Comparison of ENCODE assay signal across 8 cellular contexts in genomic region chr4:145181091-145181501, GRCh38. TPM values are rescaled to one million over a fixed set of nuclear protein-coding genes. Genes with fewer than 3 reads are reported as not detected.
DNase-seq lines count a peak whose midpoint lies in the region; ATAC-seq and TF ChIP-seq lines count a peak whose summit lies in the region.

No MANE protein-coding gene starts in this region.

- peak overlapping the region; percentile 96 for H3K4me3 Mint-ChIP-seq in glutamatergic neuron (ENCODE audit: unreplicated experiment)

- DNase-seq in SK-N-MC (ENCODE audit: low read depth, low spot score) (no peak), glutamatergic neuron (no peak), spleen (no peak), ACHN (no peak), foreskin melanocyte (no peak), C1 segment of cervical spinal cord (lab: John Stamatoyannopoulos, UW) (no peak)

- peaks cover 7% of the 10 kb centered on the region for H3K4me1 Mint-ChIP-seq in glutamatergic neuron (ENCODE audit: low read depth, unreplicated experiment)

- H3K9me3 ChIP-seq in SK-N-MC (ENCODE audit: low read depth, low read length): no peaks in the 10 kb centered on the region
- H3K9me3 ChIP-seq in spleen: no peaks in the 10 kb centered on the region

- H3K27ac ChIP-seq in SK-N-MC (no peak overlapping the region), spleen (peak overlapping the region; percentile 78 to 100 (median 98))

- peak; percentile 0 for ATAC-seq in GM21786 (IDR thresholded peaks at IDR 0.05; ENCODE audit: unreplicated experiment)
- ATAC-seq in HG03039 (IDR thresholded peaks at IDR 0.05; ENCODE audit: unreplicated experiment): no peak

- H3K9me3 Mint-ChIP-seq in glutamatergic neuron (ENCODE audit: unreplicated experiment): peaks cover 5% of the 10 kb centered on the region

- H3K27ac Mint-ChIP-seq in glutamatergic neuron (ENCODE audit: unreplicated experiment): peak overlapping the region; percentile 90

- H3K4me3 ChIP-seq in SK-N-MC (peak overlapping the region; percentile 98), spleen (peak overlapping the region; percentile 54 to 79 (median 72))

- H3K36me3 ChIP-seq in SK-N-MC (ENCODE audit: insufficient read depth, low read length) (peaks cover 5% of the 10 kb centered on the region; the same call in 1 of the 2 replicates), spleen (no peaks in the 10 kb centered on the region)

- TF ChIP-seq CTCF in glutamatergic neuron (IDR thresholded peaks at IDR 0.05; ENCODE audit: partially characterized antibody, unreplicated experiment) (no peak), spleen (IDR thresholded peaks at IDR 0.05 in 8 of 11, conservative IDR thresholded peaks at IDR 0.05 in 3 of 11) (no peak)

- H3K36me3 Mint-ChIP-seq in glutamatergic neuron (ENCODE audit: unreplicated experiment): peaks cover 4% of the 10 kb centered on the region

- H3K4me1 ChIP-seq in spleen: peaks cover 22 to 43% (median 34%) of the 10 kb centered on the region in 6 donors

- no peaks in the 10 kb centered on the region for H3K27me3 ChIP-seq in spleen (replicated peaks in 1 of 7)

- WGBS in spleen, 5 donors: 5 to 10% (median 7%) methylated on average over 7 of the region's 7 CpGs

- peaks cover 2% of the 10 kb centered on the region for H3K27me3 Mint-ChIP-seq in glutamatergic neuron (ENCODE audit: unreplicated experiment)

- H3K9ac ChIP-seq in SK-N-MC (ENCODE audit: insufficient read length): peak overlapping the region; percentile 75

- in situ Hi-C loops in ACHN (cut with HindIII; ENCODE audit: low pct_ligation_motif_present, low pct_unique_long_range_greater_than_20kb, low sequenced_read_pairs): no loop called here

- intact Hi-C loops in spleen (cut with DNase I; ENCODE audit: low total_unique reads): no loop called here

- TF ChIP-seq POLR2A in spleen (IDR thresholded peaks at IDR 0.05): no peak

RNA-seq across cellular contexts. Expression of gene OTUD4, which starts 0.7 kb away (rescaled TPM):
- total RNA-seq in glutamatergic neuron (ENCODE audit: unreplicated experiment) (22.7 TPM), spleen (10 to 100 TPM; 33.3 to 53.0 (median 46.5) TPM)
- 10 to 100 TPM in 1 of 3 donors, 1 to 10 TPM in 2; 8.1 to 12.7 (median 8.5) TPM for polyA plus RNA-seq in spleen
